In the genomic region with DNA sequence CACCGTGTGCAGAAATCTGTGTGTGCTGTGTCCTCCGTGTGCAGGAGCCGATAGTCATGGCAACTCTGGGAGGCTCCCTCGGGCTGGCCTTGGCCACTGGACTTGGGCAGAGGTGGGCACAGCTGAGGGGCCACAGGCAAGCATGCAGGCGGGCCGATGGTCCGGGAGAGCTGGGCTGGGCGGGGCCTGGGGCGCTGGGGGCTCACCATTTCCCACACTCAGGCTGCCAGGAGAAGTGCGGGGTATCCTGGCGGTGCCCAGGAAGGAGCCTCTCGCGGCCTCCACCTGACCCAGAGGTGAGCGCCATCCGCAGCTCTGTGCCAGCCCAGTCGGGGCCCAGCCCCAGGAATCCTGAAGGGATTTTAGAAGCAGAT, we compare ENCODE assay signal across 1 cellular context.
TF ChIP-seq lines count a peak whose summit lies in the region.

No MANE protein-coding gene starts in this region.

TF ChIP-seq in SK-N-SH, 30 proteins besides CTCF, POLR2A, EP300 and RAD21 (continued from another document):
- TF ChIP-seq PBX3 (IDR thresholded peaks at IDR 0.05) (no peak), CHD2 (IDR thresholded peaks at IDR 0.05; ENCODE audit: low read length, partially characterized antibody) (no peak), NFIC (IDR thresholded peaks at IDR 0.05; ENCODE audit: borderline replicate concordance) (no peak), GATA2 (CRISPR knock-in tag; IDR thresholded peaks at IDR 0.05) (no peak), TAF1 (IDR thresholded peaks at IDR 0.05; ENCODE audit: borderline replicate concordance, low read depth, low read length) (no peak), YY1 (IDR thresholded peaks at IDR 0.05; ENCODE audit: low read depth) (no peak), TEAD4 (IDR thresholded peaks at IDR 0.05; ENCODE audit: borderline replicate concordance, insufficient read depth) (no peak), RCOR1 (IDR thresholded peaks at IDR 0.05; ENCODE audit: low read length) (no peak), RXRA (IDR thresholded peaks at IDR 0.05; ENCODE audit: borderline replicate concordance, low read depth) (no peak)
- TF ChIP-seq, protein P1, sequence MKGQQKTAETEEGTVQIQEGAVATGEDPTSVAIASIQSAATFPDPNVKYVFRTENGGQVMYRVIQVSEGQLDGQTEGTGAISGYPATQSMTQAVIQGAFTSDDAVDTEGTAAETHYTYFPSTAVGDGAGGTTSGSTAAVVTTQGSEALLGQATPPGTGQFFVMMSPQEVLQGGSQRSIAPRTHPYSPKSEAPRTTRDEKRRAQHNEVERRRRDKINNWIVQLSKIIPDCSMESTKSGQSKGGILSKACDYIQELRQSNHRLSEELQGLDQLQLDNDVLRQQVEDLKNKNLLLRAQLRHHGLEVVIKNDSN (IDR thresholded peaks at IDR 0.05; ENCODE audit: borderline replicate concordance, low read depth), result no peak
